In the genomic region with DNA sequence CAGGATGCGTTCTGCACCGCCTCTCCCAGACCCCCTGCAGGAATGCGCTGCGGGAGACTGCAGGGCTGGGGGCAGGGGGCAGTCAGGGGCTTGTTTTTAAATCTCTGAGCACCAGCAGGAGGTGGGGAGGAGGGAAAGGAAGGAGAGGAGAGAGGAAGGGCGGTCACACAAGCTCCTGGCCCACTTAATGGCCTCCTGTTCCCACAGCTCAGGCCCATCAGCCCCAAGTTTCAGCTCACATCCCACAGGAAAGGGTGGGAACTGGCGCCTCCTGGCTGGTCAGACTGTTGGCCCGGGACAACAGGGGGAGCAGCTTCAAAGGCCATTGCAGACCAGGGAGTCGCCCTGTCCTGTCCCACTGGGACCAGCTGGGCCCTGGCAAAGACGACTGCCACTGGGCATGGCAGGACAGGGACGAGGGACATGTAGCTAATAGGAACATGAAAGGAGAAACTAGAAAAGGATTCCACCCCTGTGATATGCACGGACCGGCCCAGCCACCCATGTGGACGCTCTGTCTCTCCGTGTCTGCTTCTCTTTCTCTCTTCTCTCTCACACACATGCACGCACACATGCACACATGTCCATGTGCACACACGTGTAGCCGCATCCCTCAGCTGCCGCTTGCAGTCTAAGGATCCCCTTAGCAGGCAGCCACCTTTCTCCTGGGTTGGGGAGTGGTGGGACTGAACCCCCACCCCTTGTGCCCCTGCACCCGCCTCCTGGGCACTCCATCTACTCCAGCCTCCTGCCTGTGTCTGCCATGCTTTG, we compare ENCODE assay signal across 18 cellular contexts. TPM values are rescaled to one million over a fixed set of nuclear protein-coding genes. Genes with fewer than 3 reads are reported as not detected.
DNase-seq lines count a peak whose midpoint lies in the region; ATAC-seq, FAIRE-seq and TF ChIP-seq lines count a peak whose summit lies in the region.
"Had no signal": no experiment of that assay in that cellular context is flagged by ENCODE, and none has a peak within 500 bp of the region (broad histone marks: within the 10 kb centered on the region; RNA-seq: fewer than 3 reads in every experiment).

No MANE protein-coding gene starts in this region.

- TF ChIP-seq EP300 in GM12878 (IDR thresholded peaks at IDR 0.05; ENCODE audit: borderline replicate concordance in 1 of 2, control insufficient read depth in 1 of 2, low read depth in 2 of 2, low read length in 2 of 2): no peak

- BruUV-seq in GM12878 (replicated peaks; lab: Mats Ljungman, UMichigan): no TSS peak

- no peak overlapping the region for H3K27ac Mint-ChIP-seq in activated T-cell treated with anti-CD3 and anti-CD28 coated beads, Interleukin-2, amount 50 U/mL, for 24 hours
- H3K27ac Mint-ChIP-seq: activated CD4-positive, alpha-beta T cell treated with anti-CD3 and anti-CD28 coated beads, Interleukin-2, amount 10 ng/mL, durations not matched to agents 24 days and 14 days; activated T-cell treated with anti-CD3 and anti-CD28 coated beads, Interleukin-2, amount 50 U/mL, for 72 hours had no signal

- ATAC-seq in GM12878: no peak
- peak; percentile 29 for ATAC-seq in left ventricle myocardium superior
- no peak for ATAC-seq in activated CD4-positive, CD25-positive, alpha-beta regulatory T cell treated with anti-CD3 and anti-CD28 coated beads, Interleukin-2, amount 50 U/mL, for 24 hours
- ATAC-seq in GM18511 (IDR thresholded peaks at IDR 0.05; ENCODE audit: unreplicated experiment): no peak
- no peak for ATAC-seq in SK-N-SH treated with all-trans-retinoic acid at 6 μM for 48 hours
- ATAC-seq: activated T-cell treated with anti-CD3 and anti-CD28 coated beads, Interleukin-2, amount 50 U/mL, for 72 hours had no signal

- CTCF ChIA-PET in GM12878 (lab: Yijun Ruan, JAX): interaction anchor here (1.0 to 2.1 kb wide), 3 partner anchors 12 to 332 kb away, joined by 3 to 6 read pairs (median 5); no protein-coding TSS in a partner anchor

- H3K4me3 Mint-ChIP-seq in activated T-cell treated with anti-CD3 and anti-CD28 coated beads, Interleukin-2, amount 50 U/mL, for 24 hours: no peak overlapping the region
- H3K4me3 Mint-ChIP-seq: activated CD4-positive, alpha-beta T cell treated with anti-CD3 and anti-CD28 coated beads, Interleukin-2, amount 10 ng/mL, durations not matched to agents 24 days and 14 days; activated T-cell treated with anti-CD3 and anti-CD28 coated beads, Interleukin-2, amount 50 U/mL, for 72 hours had no signal

- TF ChIP-seq POLR2A in GM12878 (IDR thresholded peaks at IDR 0.05; ENCODE audit: low read depth, low read length): no peak

- H3K9me3 Mint-ChIP-seq in activated T-cell treated with anti-CD3 and anti-CD28 coated beads, Interleukin-2, amount 50 U/mL, for 24 hours: no peaks in the 10 kb centered on the region
- H3K9me3 Mint-ChIP-seq: activated CD4-positive, alpha-beta T cell treated with anti-CD3 and anti-CD28 coated beads, Interleukin-2, amount 10 ng/mL, durations not matched to agents 24 days and 14 days; activated T-cell treated with anti-CD3 and anti-CD28 coated beads, Interleukin-2, amount 50 U/mL, for 72 hours had no signal

- peaks cover 86% of the 10 kb centered on the region for H3K79me2 ChIP-seq in GM12878 (ENCODE audit: control insufficient read depth, insufficient read depth, low read length)

- no peaks in the 10 kb centered on the region for H3K27me3 Mint-ChIP-seq in activated T-cell treated with anti-CD3 and anti-CD28 coated beads, Interleukin-2, amount 50 U/mL, for 24 hours
- H3K27me3 Mint-ChIP-seq: activated CD4-positive, alpha-beta T cell treated with anti-CD3 and anti-CD28 coated beads, Interleukin-2, amount 10 ng/mL, durations not matched to agents 24 days and 14 days had no signal

- TF ChIP-seq CTCF in GM12878 (IDR thresholded peaks at IDR 0.05 in 2 of 3, conservative IDR thresholded peaks at IDR 0.05 in 1 of 3; ENCODE audit: control insufficient read depth in 2 of 3, extremely low read depth in 1 of 3, insufficient read depth in 1 of 3, low read depth in 3 of 3, low read length in 3 of 3): no peak

- H3K4me3 ChIP-seq in GM12878: no peak overlapping the region
- H3K4me3 ChIP-seq: lung, prostate gland had no signal

- H3K4me1 ChIP-seq in ES-I3 (ENCODE audit: insufficient read depth, low read length) (peaks cover 6% of the 10 kb centered on the region; the same call in 1 of the 2 replicates), GM12878 (ENCODE audit: control insufficient read depth, insufficient read depth, low read length) (peaks cover 40% of the 10 kb centered on the region)

- DNase-seq in GM12878 (ENCODE audit: low read depth, low spot score): no peak
- peak; percentile 59 for DNase-seq in left ventricle myocardium superior
- peak; percentile 57 for DNase-seq in pons (ENCODE audit: low spot score)
- DNase-seq in activated T-cell treated with anti-CD3 and anti-CD28 coated beads, Interleukin-2, amount 50 U/mL, for 24 hours: no peak
- DNase-seq: activated CD4-positive, alpha-beta T cell treated with anti-CD3 and anti-CD28 coated beads, Interleukin-2, amount 10 ng/mL, durations not matched to agents 24 days and 14 days; activated T-cell treated with anti-CD3 and anti-CD28 coated beads, Interleukin-2, amount 50 U/mL, for 72 hours; amniotic stem cell; glutamatergic neuron; NCI-H2171 had no signal

- intact Hi-C loops in GM12878 (cut with micrococcal nuclease; ENCODE audit: unreplicated experiment) (loop anchor here (10.0 kb wide), 1 partner anchor 344 kb away; no protein-coding TSS in a partner anchor), left ventricle myocardium superior (cut with micrococcal nuclease) (no loop called here)

- SMC1A ChIA-PET in GM12878 (lab: Charles Lee; ENCODE audit: uncharacterized antibody, unreplicated experiment): interaction anchor here (0.7 to 2.5 kb wide), 4 partner anchors 12 to 33 kb away, joined by 3 to 7 read pairs (median 4); no protein-coding TSS in a partner anchor

- POLR2A ChIA-PET in GM12878 (lab: Charles Lee): no interaction called here

- FAIRE-seq in GM12878 (lab: Jason Lieb, UNC): no peak
- FAIRE-seq: endometrium had no signal

- in situ Hi-C loops in GM12878 (cut with MboI): no loop called here

- peak overlapping the region; percentile 32 for H3K4me2 ChIP-seq in GM12878 (ENCODE audit: control insufficient read depth, insufficient read depth)

- H3K27ac ChIP-seq in GM12878 (ENCODE audit: control insufficient read depth, insufficient read depth): no peak overlapping the region
- H3K27ac ChIP-seq: prostate gland had no signal

- RAD21 ChIA-PET in GM12878 (lab: Charles Lee; ENCODE audit: unreplicated experiment): interaction anchor here (0.8 to 1.3 kb wide), 2 partner anchors 10 to 34 kb away, joined by 3 to 4 read pairs; no protein-coding TSS in a partner anchor

- H3K9ac ChIP-seq in ES-I3 (ENCODE audit: low read depth, low read length): peak overlapping the region; percentile 11; the same call in 1 of the 2 replicates
- no peak overlapping the region for H3K9ac ChIP-seq in GM12878 (ENCODE audit: control insufficient read depth, insufficient read depth, low read length)

- no peaks in the 10 kb centered on the region; the same call in 1 of the 2 replicates for H4K20me1 ChIP-seq in GM12878 (ENCODE audit: control insufficient read depth, insufficient read depth)

- no peaks in the 10 kb centered on the region for H3K36me3 Mint-ChIP-seq in activated T-cell treated with anti-CD3 and anti-CD28 coated beads, Interleukin-2, amount 50 U/mL, for 24 hours (ENCODE audit: low read depth)

- H3K36me3 ChIP-seq in ES-I3 (ENCODE audit: insufficient read depth, low read length): no peaks in the 10 kb centered on the region
- H3K36me3 ChIP-seq in GM12878 (ENCODE audit: control insufficient read depth in 2 of 2, insufficient read depth in 2 of 2, low read length in 1 of 2): peaks cover 19 to 33% of the 10 kb centered on the region in 2 experiments
- H3K36me3 ChIP-seq: prostate gland had no signal

- H3K4me1 Mint-ChIP-seq in activated T-cell treated with anti-CD3 and anti-CD28 coated beads, Interleukin-2, amount 50 U/mL, for 24 hours (ENCODE audit: low read depth): peaks cover 6% of the 10 kb centered on the region
- H3K4me1 Mint-ChIP-seq: activated CD4-positive, alpha-beta T cell treated with anti-CD3 and anti-CD28 coated beads, Interleukin-2, amount 10 ng/mL, durations not matched to agents 24 days and 14 days had no signal

- H3K27me3 ChIP-seq in GM12878 (replicated peaks in 1 of 2; ENCODE audit: control insufficient read depth in 2 of 2, insufficient read depth in 2 of 2, low read length in 1 of 2): no peaks in the 10 kb centered on the region

- no peaks in the 10 kb centered on the region for H3K9me3 ChIP-seq in ES-I3 (ENCODE audit: control insufficient read depth, insufficient read depth, low read length)
- no peaks in the 10 kb centered on the region for H3K9me3 ChIP-seq in GM12878 (replicated peaks; ENCODE audit: control insufficient read depth, insufficient read depth, low read length)
- H3K9me3 ChIP-seq: prostate gland had no signal

- TF ChIP-seq RAD21 in GM12878 (IDR thresholded peaks at IDR 0.05; ENCODE audit: insufficient read depth, low read depth, low read length): no peak

- WGBS in GM12878 (ENCODE audit: insufficient coverage, insufficient replicate concordance, low lambda C conversion rate, missing lambda C conversion rate): 83% methylated on average over 19 of the region's 19 CpGs

- no peak overlapping the region for H2AFZ ChIP-seq in GM12878 (ENCODE audit: control insufficient read depth, low read depth, low read length)

RNA-seq across cellular contexts. Expression of a gene that starts 34.6 kb away (rescaled TPM):
- total RNA-seq in GM12878 (2013; cell fraction: nucleolus; rRNA removed): 91.8 and 108 TPM in 2 replicates
- 95.7 and 97.9 TPM in 2 replicates for total RNA-seq in GM12878 (2014; rRNA removed)
- total RNA-seq in GM12878 (2014; rRNA removed; fragmentation: Illumina TruSeq; extraction: Trizol): 30.7 and 31.4 TPM in 2 replicates
- 97.7 and 108 TPM in 2 replicates for total RNA-seq in GM12878 (2021)
- 42.6 TPM for polyA plus RNA-seq in GM12878 (2011; ENCODE audit: low read depth)
- polyA plus RNA-seq in GM12878 (2011; rRNA removed): 22.8 and 62.1 TPM in 2 replicates
- polyA plus RNA-seq in GM12878 (2011; cell fraction: cytosol; rRNA removed): 56.5 and 88.1 TPM in 2 replicates
- 83.6 and 85.7 TPM in 2 replicates for polyA plus RNA-seq in GM12878 (2011; cell fraction: nucleus; rRNA removed)
- polyA plus RNA-seq in GM12878 (2012): 59.0 and 84.4 TPM in 2 replicates
- polyA plus RNA-seq in GM12878 (2014; fragmentation: Illumina TruSeq; extraction: Trizol): 6.6 and 22.4 TPM in 2 replicates
- 1 to 10 TPM in 1 of 2 experiments, under 1 TPM in 1; 0.84 to 2.6 TPM for polyA plus RNA-seq in GM12878 (2014; fragmentation: Nextera tagmentation; extraction: Ambion mirVana)
- polyA plus RNA-seq in GM12878 (2014; rRNA removed): 107 and 133 TPM in 2 replicates
- polyA plus RNA-seq in GM12878 (2016; fragmentation: Nextera tagmentation; extraction: Ambion mirVana): 10 to 100 TPM; 59.4 to 64.3 TPM
- polyA minus RNA-seq in GM12878 (2011; rRNA and poly(A)+ RNA removed): 46.4 and 70.0 TPM in 2 replicates
- polyA minus RNA-seq in GM12878 (2011; cell fraction: cytosol; rRNA and poly(A)+ RNA removed): 35.4 and 37.4 TPM in 2 replicates
- polyA minus RNA-seq in GM12878 (2011; cell fraction: nucleus; rRNA and poly(A)+ RNA removed): 29.1 and 40.5 TPM in 2 replicates
- total RNA-seq in left ventricle myocardium superior: 50.9 TPM

RNA-seq across cellular contexts. Expression of a gene that starts 46.4 kb away (rescaled TPM):
- not detected in 2 replicates for total RNA-seq in GM12878 (2013; cell fraction: nucleolus; rRNA removed)
- not detected in 2 replicates for total RNA-seq in GM12878 (2014; rRNA removed)
- not detected in 2 replicates for total RNA-seq in GM12878 (2014; rRNA removed; fragmentation: Illumina TruSeq; extraction: Trizol)
- total RNA-seq in GM12878 (2021): 0.26 and 1.2 TPM in 2 replicates
- polyA plus RNA-seq in GM12878 (2011; ENCODE audit: low read depth): not detected
- not detected in 2 replicates for polyA plus RNA-seq in GM12878 (2011; rRNA removed)
- not detected in 2 replicates for polyA plus RNA-seq in GM12878 (2011; cell fraction: cytosol; rRNA removed)
- not detected in 2 replicates for polyA plus RNA-seq in GM12878 (2011; cell fraction: nucleus; rRNA removed)
- not detected in 2 replicates for polyA plus RNA-seq in GM12878 (2012)
- polyA plus RNA-seq in GM12878 (2014; fragmentation: Illumina TruSeq; extraction: Trizol): not detected in 2 replicates
- polyA plus RNA-seq in GM12878 (2014; fragmentation: Nextera tagmentation; extraction: Ambion mirVana): not detected
- polyA plus RNA-seq in GM12878 (2014; rRNA removed): not detected in 2 replicates
- polyA plus RNA-seq in GM12878 (2016; fragmentation: Nextera tagmentation; extraction: Ambion mirVana): not detected
- polyA minus RNA-seq in GM12878 (2011; rRNA and poly(A)+ RNA removed): not detected in 2 replicates
- polyA minus RNA-seq in GM12878 (2011; cell fraction: cytosol; rRNA and poly(A)+ RNA removed): not detected in 2 replicates
- polyA minus RNA-seq in GM12878 (2011; cell fraction: nucleus; rRNA and poly(A)+ RNA removed): not detected in 2 replicates
- total RNA-seq in left ventricle myocardium superior: not detected
- total RNA-seq: activated CD4-positive, alpha-beta T cell treated with anti-CD3 and anti-CD28 coated beads, Interleukin-2, amount 10 ng/mL, durations not matched to agents 24 days and 14 days; activated T-cell treated with anti-CD3 and anti-CD28 coated beads, Interleukin-2, amount 50 U/mL, for 72 hours; M059J; OCI-LY7 had no signal

Comparison
In these comparisons a context has a peak if more than half of its experiments do, and no peak if none do; other contexts are left out.
1. DNase-seq: peak in left ventricle myocardium superior (single experiment) and pons (single experiment); none in GM12878 (single experiment) and activated T-cell treated with anti-CD3 and anti-CD28 coated beads, Interleukin-2, amount 50 U/mL, for 24 hours (single experiment).